1 cellular context compared by ENCODE assay signal in genomic region chr2:74488643-74489481, GRCh38.
TF ChIP-seq lines count a peak whose summit lies in the region.

No MANE protein-coding gene starts in this region.

TF ChIP-seq in WTC11, 78 proteins besides CTCF, POLR2A, EP300 and RAD21:
- TF ChIP-seq ZBTB21 (CRISPR knock-in tag; IDR thresholded peaks at IDR 0.05; ENCODE audit: borderline replicate concordance) (no peak), PREB (CRISPR knock-in tag; IDR thresholded peaks at IDR 0.05; ENCODE audit: borderline replicate concordance) (0 out of 2 replicates have a peak, but pooled peaks have one; percentile 57), E2F1 (CRISPR knock-in tag; IDR thresholded peaks at IDR 0.05) (no peak), ZNF121 (CRISPR knock-in tag; IDR thresholded peaks at IDR 0.05) (0 out of 2 replicates have a peak, but pooled peaks have one; percentile 51), ZNF232 (CRISPR knock-in tag; IDR thresholded peaks at IDR 0.05) (no peak), GABPB1 (CRISPR knock-in tag; IDR thresholded peaks at IDR 0.05) (peak; percentile 56), ZNF263 (CRISPR knock-in tag; IDR thresholded peaks at IDR 0.05; ENCODE audit: low read depth) (no peak), FOXK1 (CRISPR knock-in tag; IDR thresholded peaks at IDR 0.05) (no peak), ZNF512 (CRISPR knock-in tag; IDR thresholded peaks at IDR 0.05; ENCODE audit: borderline replicate concordance) (no peak), ELF4 (CRISPR knock-in tag; IDR thresholded peaks at IDR 0.05; ENCODE audit: low read depth) (no peak), TCF7 (CRISPR knock-in tag; IDR thresholded peaks at IDR 0.05; ENCODE audit: low read depth) (no peak), CREB1 (CRISPR knock-in tag; IDR thresholded peaks at IDR 0.05) (no peak)
